ENCODE assay signal across 8 cellular contexts in genomic region chr3:27712136-27713065, GRCh38. TPM values are rescaled to one million over a fixed set of nuclear protein-coding genes. Genes with fewer than 3 reads are reported as not detected.
DNase-seq lines count a peak whose midpoint lies in the region; ATAC-seq and TF ChIP-seq lines count a peak whose summit lies in the region.

No MANE protein-coding gene starts in this region.

- H3K4me3 Mint-ChIP-seq in WTC11 = peak overlapping the region; percentile 82

- H3K27ac Mint-ChIP-seq in WTC11 = no peak overlapping the region

- no peaks in the 10 kb centered on the region for H3K9me3 Mint-ChIP-seq in WTC11

- peak; percentile 62 for TF ChIP-seq CTCF in WTC11 (IDR thresholded peaks at IDR 0.05)

- peaks cover 84% of the 10 kb centered on the region for H3K27me3 Mint-ChIP-seq in WTC11 (ENCODE audit: low read depth)

- H3K4me1 Mint-ChIP-seq in WTC11 = peaks cover 48% of the 10 kb centered on the region

- POLR2A ChIA-PET in WTC11 (lab: Charles Lee) = interaction anchor here (0.6 to 2.1 kb wide), 2 partner anchors 9 to 45 kb away, joined by 9 to 11 read pairs; partner anchors contain the start of gene EOMES

- ATAC-seq in HG02870 (IDR thresholded peaks at IDR 0.05; ENCODE audit: unreplicated experiment) (peak; percentile 88), WTC11 (peak; percentile 68)

- H3K27ac ChIP-seq in caudate nucleus (ENCODE audit: low read depth, low read length) = no peak overlapping the region

- H3K36me3 Mint-ChIP-seq in WTC11 = no peaks in the 10 kb centered on the region

- DNase-seq in NCI-H524 (lab: John Stamatoyannopoulos, UW) (peak; percentile 34 to 71), NCI-H524 treated with DMSO at 0.1 percent for 48 hours (lab: John Stamatoyannopoulos, UW) (no peak), NCI-H1694 treated with DMSO at 0.1 percent for 48 hours (lab: John Stamatoyannopoulos, UW) (peak; percentile 4), WTC11 (ENCODE audit: low spot score) (peak; percentile 78), caudate nucleus (lab: John Stamatoyannopoulos, UW) (peak in 53 of 61 donors; percentile 9 to 79 (median 41)), islet precursor cell (peak; percentile 91)
- peak; percentile 74 for DNase-seq in stimulated activated CD4-positive, alpha-beta T cell treated with anti-CD3 and anti-CD28 coated beads, Interleukin-12 subunit alpha, Interleukin-12 subunit beta, amount 100 ng/mL, for 4 hours

- CTCF ChIA-PET in WTC11 (lab: Charles Lee) = interaction anchor here (0.5 to 3.0 kb wide), 78 partner anchors 10 to 1000 kb away, joined by 3 to 120 read pairs (median 4); partner anchors contain the start of genes AZI2, EOMES, NEK10 and SLC4A7

TF ChIP-seq in WTC11, 78 proteins besides CTCF, POLR2A, EP300 and RAD21:
- no peak for TF ChIP-seq NFATC4 (CRISPR knock-in tag; IDR thresholded peaks at IDR 0.05)
- no peak for TF ChIP-seq AFF4 (CRISPR knock-in tag; IDR thresholded peaks at IDR 0.05; ENCODE audit: borderline replicate concordance)
- no peak for TF ChIP-seq MXD4 (CRISPR knock-in tag; IDR thresholded peaks at IDR 0.05; ENCODE audit: borderline replicate concordance)
- no peak for TF ChIP-seq NFE2L1 (CRISPR knock-in tag; IDR thresholded peaks at IDR 0.05)
- no peak for TF ChIP-seq SMAD3 (CRISPR knock-in tag; IDR thresholded peaks at IDR 0.05; ENCODE audit: borderline replicate concordance)
- TF ChIP-seq, protein P1, sequence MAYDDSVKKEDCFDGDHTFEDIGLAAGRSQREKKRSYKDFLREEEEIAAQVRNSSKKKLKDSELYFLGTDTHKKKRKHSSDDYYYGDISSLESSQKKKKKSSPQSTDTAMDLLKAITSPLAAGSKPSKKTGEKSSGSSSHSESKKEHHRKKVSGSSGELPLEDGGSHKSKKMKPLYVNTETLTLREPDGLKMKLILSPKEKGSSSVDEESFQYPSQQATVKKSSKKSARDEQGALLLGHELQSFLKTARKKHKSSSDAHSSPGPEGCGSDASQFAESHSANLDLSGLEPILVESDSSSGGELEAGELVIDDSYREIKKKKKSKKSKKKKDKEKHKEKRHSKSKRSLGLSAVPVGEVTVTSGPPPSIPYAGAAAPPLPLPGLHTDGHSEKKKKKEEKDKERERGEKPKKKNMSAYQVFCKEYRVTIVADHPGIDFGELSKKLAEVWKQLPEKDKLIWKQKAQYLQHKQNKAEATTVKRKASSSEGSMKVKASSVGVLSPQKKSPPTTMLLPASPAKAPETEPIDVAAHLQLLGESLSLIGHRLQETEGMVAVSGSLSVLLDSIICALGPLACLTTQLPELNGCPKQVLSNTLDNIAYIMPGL (CRISPR knock-in tag; IDR thresholded peaks at IDR 0.05) = 0 out of 2 replicates have a peak, but pooled peaks have one; percentile 31
- 0 out of 2 replicates have a peak, but pooled peaks have one; percentile 62 for TF ChIP-seq ETV6 (CRISPR knock-in tag; IDR thresholded peaks at IDR 0.05)
- 0 out of 2 replicates have a peak, but pooled peaks have one; percentile 25 for TF ChIP-seq ZNF232 (CRISPR knock-in tag; IDR thresholded peaks at IDR 0.05)

RNA-seq across cellular contexts. Expression of gene EOMES, which starts 9.7 kb away (rescaled TPM):
- 0.76 to 1.4 TPM (median 1.1 TPM) in 3 replicates for total RNA-seq in WTC11 (2021)
